Comparison of ENCODE assay signal across 22 cellular contexts in the genomic region with DNA sequence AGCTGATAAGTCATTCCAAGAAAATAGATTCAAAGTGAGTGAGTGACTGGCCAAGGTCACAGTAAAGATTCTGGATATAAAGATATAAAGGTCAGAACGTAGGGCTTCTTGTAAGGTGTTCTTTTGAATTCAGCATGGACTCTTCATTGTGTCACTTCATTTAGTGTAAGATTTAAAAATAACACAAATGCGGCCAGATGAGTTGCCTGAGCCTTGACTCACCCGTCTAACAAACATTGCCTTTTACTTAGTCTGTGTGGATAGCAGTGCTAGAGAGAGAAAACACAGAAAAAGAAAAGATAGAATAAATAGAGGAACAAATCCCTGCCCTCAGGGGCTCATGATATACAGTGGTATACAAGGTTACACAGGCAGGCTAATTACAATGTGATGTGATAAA.
A peak's percentile ranks its signal among the peaks of the same experiment; 100 is the strongest.
DNase-seq lines count a peak whose midpoint lies in the region; ATAC-seq and TF ChIP-seq lines count a peak whose summit lies in the region.
"Had no signal": no experiment of that assay in that cellular context is flagged by ENCODE, and none has a peak within 500 bp of the region (broad histone marks: within the 10 kb centered on the region; RNA-seq: fewer than 3 reads in every experiment).

No MANE protein-coding gene starts in this region.

- no peaks in the 10 kb centered on the region for H3K36me3 ChIP-seq in psoas muscle (ENCODE audit: insufficient read depth in 1 of 2, low read depth in 1 of 2)
- H3K36me3 ChIP-seq: BLaER1 had no signal

- peak overlapping the region; percentile 94 for H3K27ac ChIP-seq in psoas muscle
- H3K27ac ChIP-seq: BLaER1, HL-60 had no signal

- ATAC-seq in Right ventricle myocardium superior (ENCODE audit: poor library complexity) (peak; percentile 33), Right ventricle myocardium inferior (no peak), left ventricle myocardium superior (peak; percentile 47), psoas muscle (peak; percentile 68 to 86 (median 78))
- ATAC-seq: PC-3 had no signal

- H3K4me1 Mint-ChIP-seq in nephron progenitor cell: peaks cover 43% of the 10 kb centered on the region
- H3K4me1 Mint-ChIP-seq: CD4-positive, CD25-positive, alpha-beta regulatory T cell had no signal

- WGBS in psoas muscle, 3 donors: 28 to 37% (median 28%) methylated on average over 3 of the region's 3 CpGs

- H3K9me3 Mint-ChIP-seq in nephron progenitor cell: no peaks in the 10 kb centered on the region

- intact Hi-C loops in Right ventricle myocardium superior (cut with DNase I): no loop called here
- intact Hi-C loops in Right ventricle myocardium inferior (cut with DNase I): loop anchor here (10.0 kb wide), 1 partner anchor 421 kb away; no protein-coding TSS in a partner anchor
- intact Hi-C loops in left ventricle myocardium superior (cut with micrococcal nuclease): no loop called here
- intact Hi-C loops in psoas muscle (cut with DNase I): loop anchor here in 1 of 2 donors (1.0 kb wide), 1 partner anchor 18 kb away; no protein-coding TSS in a partner anchor

- no peaks in the 10 kb centered on the region for H3K9me3 ChIP-seq in psoas muscle
- H3K9me3 ChIP-seq: BLaER1 had no signal

- H3K4me3 ChIP-seq in psoas muscle: peak overlapping the region; percentile 16
- H3K4me3 ChIP-seq: BLaER1 had no signal

- DNase-seq in Right ventricle myocardium superior: no peak
- DNase-seq in Right ventricle myocardium inferior (ENCODE audit: missing footprints): no peak
- no peak for DNase-seq in left ventricle myocardium superior
- DNase-seq in psoas muscle: no peak
- DNase-seq in NCI-H2029 treated with DMSO at 0.1 percent for 48 hours (lab: John Stamatoyannopoulos, UW): no peak
- DNase-seq in glomerular visceral epithelial cell (ENCODE audit: extremely low spot score): no peak
- no peak for DNase-seq in nephron progenitor cell
- DNase-seq: 8988T; CD4-positive, CD25-positive, alpha-beta regulatory T cell; NCI-H1092; NCI-H1417 treated with DMSO at 0.1 percent for 48 hours; NCI-H1694 treated with DMSO at 0.1 percent for 48 hours; NCI-H2081 treated with DMSO at 0.1 percent for 48 hours; NCI-H2171; NCI-H226; NCI-H510A; NCI-H748 treated with DMSO at 0.1 percent for 48 hours; NK-92 treated with Interleukin-12 subunit alpha and Interleukin-12 subunit beta, amount 100 ng/mL, for 24 hours; PC-3; SHP77 had no signal

- peaks cover 58% of the 10 kb centered on the region for H3K4me1 ChIP-seq in psoas muscle
- H3K4me1 ChIP-seq: BLaER1 had no signal

- H3K36me3 Mint-ChIP-seq in nephron progenitor cell (ENCODE audit: low read depth): no peaks in the 10 kb centered on the region
- H3K36me3 Mint-ChIP-seq: CD4-positive, CD25-positive, alpha-beta regulatory T cell had no signal

- TF ChIP-seq CTCF in psoas muscle (IDR thresholded peaks at IDR 0.05) (no peak), nephron progenitor cell (IDR thresholded peaks at IDR 0.05) (no peak)

- H3K27me3 Mint-ChIP-seq in nephron progenitor cell (ENCODE audit: low read depth, poor library complexity): no peaks in the 10 kb centered on the region
- H3K27me3 Mint-ChIP-seq: CD4-positive, CD25-positive, alpha-beta regulatory T cell had no signal

- no peaks in the 10 kb centered on the region for H3K27me3 ChIP-seq in psoas muscle (ENCODE audit: insufficient read depth in 3 of 3, low read length in 2 of 3)
- H3K27me3 ChIP-seq: BLaER1 had no signal

- no peak overlapping the region for H3K4me3 Mint-ChIP-seq in nephron progenitor cell
- H3K4me3 Mint-ChIP-seq: CD4-positive, CD25-positive, alpha-beta regulatory T cell had no signal

- H3K27ac Mint-ChIP-seq in nephron progenitor cell: no peak overlapping the region
- H3K27ac Mint-ChIP-seq: CD4-positive, CD25-positive, alpha-beta regulatory T cell had no signal
